In genomic region chr2:137937778-137938177, GRCh38 we compare ENCODE assay signal across 19 cellular contexts. TPM values are rescaled to one million over a fixed set of nuclear protein-coding genes. Genes with fewer than 3 reads are reported as not detected.
"Had no signal": no experiment of that assay in that cellular context is flagged by ENCODE, and none has a peak within 500 bp of the region (broad histone marks: within the 10 kb centered on the region; RNA-seq: fewer than 3 reads in every experiment).

No MANE protein-coding gene starts in this region.

- H3K4me1 Mint-ChIP-seq: activated CD4-positive, alpha-beta T cell treated with anti-CD3 and anti-CD28 coated beads, Interleukin-2, amount 10 ng/mL, durations not matched to agents 24 days and 14 days; central memory CD8-positive, alpha-beta T cell; WTC11 had no signal

- H3K4me3 Mint-ChIP-seq: activated CD4-positive, alpha-beta T cell treated with anti-CD3 and anti-CD28 coated beads, Interleukin-2, amount 10 ng/mL, durations not matched to agents 24 days and 14 days; brain; central memory CD8-positive, alpha-beta T cell; WTC11 had no signal

- DNase-seq: activated CD4-positive, alpha-beta T cell treated with anti-CD3 and anti-CD28 coated beads, Interleukin-2, amount 10 ng/mL, durations not matched to agents 24 days and 14 days; activated naive CD4-positive, alpha-beta T cell treated with anti-CD3 and anti-CD28 coated beads, Interleukin-2, amount 50 U/mL, for 16 hours; amniotic stem cell; cortex of kidney; effector CD8-positive, alpha-beta T cell; left lung; pancreas; stimulated activated CD4-positive, alpha-beta T cell treated with anti-CD3 and anti-CD28 coated beads, Interleukin-15, amount 100 ng/mL, for 24 hours; stimulated activated CD4-positive, alpha-beta T cell treated with anti-CD3 and anti-CD28 coated beads, Interleukin-4, amount 100 ng/mL, for 4 hours; stomach had no signal

- H3K4me1 ChIP-seq: gastroesophageal sphincter, left lung had no signal

- H3K36me3 Mint-ChIP-seq: brain, WTC11 had no signal

- H3K27ac Mint-ChIP-seq: activated CD4-positive, alpha-beta T cell treated with anti-CD3 and anti-CD28 coated beads, Interleukin-2, amount 10 ng/mL, durations not matched to agents 24 days and 14 days; activated T-helper 2 cell treated with anti-CD3 and anti-CD28 coated beads, Interferon-gamma antibody, Interleukin-2, Interleukin-4, amounts not matched to agents 10 μg/mL and 5 μg/mL and 100 μg/mL, durations not matched to agents 14 hours and 24 hours and 36 hours; brain; WTC11 had no signal

- H3K27me3 Mint-ChIP-seq: activated CD4-positive, alpha-beta T cell treated with anti-CD3 and anti-CD28 coated beads, Interleukin-2, amount 10 ng/mL, durations not matched to agents 24 days and 14 days; brain; central memory CD8-positive, alpha-beta T cell had no signal

- H3K4me3 ChIP-seq: gastroesophageal sphincter, left lung, pancreas, stomach, thoracic aorta had no signal

- H3K27me3 ChIP-seq: gastroesophageal sphincter, left lung, pancreas, stomach had no signal

- ATAC-seq: gastroesophageal sphincter, pancreas, WTC11 had no signal

- H3K9me3 ChIP-seq: gastroesophageal sphincter, left lung, pancreas, stomach, thoracic aorta had no signal

- H3K9me3 Mint-ChIP-seq: activated CD4-positive, alpha-beta T cell treated with anti-CD3 and anti-CD28 coated beads, Interleukin-2, amount 10 ng/mL, durations not matched to agents 24 days and 14 days; activated T-helper 2 cell treated with anti-CD3 and anti-CD28 coated beads, Interferon-gamma antibody, Interleukin-2, Interleukin-4, amounts not matched to agents 10 μg/mL and 5 μg/mL and 100 μg/mL, durations not matched to agents 14 hours and 24 hours and 36 hours; central memory CD8-positive, alpha-beta T cell; WTC11 had no signal

- H3K36me3 ChIP-seq: gastroesophageal sphincter, left lung, pancreas, stomach, thoracic aorta had no signal

- H3K27ac ChIP-seq: epithelial cell of prostate, gastroesophageal sphincter, left lung, pancreas, stomach, thoracic aorta had no signal

RNA-seq across cellular contexts. Expression of gene HNMT, which starts 26.5 kb away (rescaled TPM):
- total RNA-seq: activated CD4-positive, alpha-beta T cell treated with anti-CD3 and anti-CD28 coated beads, Interleukin-2, amount 10 ng/mL, durations not matched to agents 24 days and 14 days; activated CD8-positive, alpha-beta memory T cell treated with anti-CD3 and anti-CD28 coated beads for 36 hours; activated T-helper 2 cell treated with anti-CD3 and anti-CD28 coated beads, Interferon-gamma antibody, Interleukin-2, Interleukin-4, amounts not matched to agents 10 μg/mL and 5 μg/mL and 100 μg/mL, durations not matched to agents 14 hours and 24 hours and 36 hours had no signal
- polyA plus RNA-seq: neural cell had no signal
